ENCODE assay signal across 1 cellular context in genomic region chr20:25206063-25206403, GRCh38.
TF ChIP-seq lines count a peak whose summit lies in the region.

No MANE protein-coding gene starts in this region.

TF ChIP-seq in H1, 55 proteins besides CTCF, POLR2A, EP300 and RAD21:
- no peak for TF ChIP-seq SP4 (IDR thresholded peaks at IDR 0.05; ENCODE audit: low read length)
- TF ChIP-seq YY1 (IDR thresholded peaks at IDR 0.05; ENCODE audit: low read depth, low read length): no peak
- TF ChIP-seq SAP30 (IDR thresholded peaks at IDR 0.05; ENCODE audit: insufficient read depth, insufficient replicate concordance, low read length): no peak
- no peak for TF ChIP-seq CHD7 (IDR thresholded peaks at IDR 0.05; ENCODE audit: insufficient replicate concordance, low read length)
- no peak for TF ChIP-seq GABPA (IDR thresholded peaks at IDR 0.05; ENCODE audit: borderline replicate concordance, insufficient read depth, low read length)
